Comparison of ENCODE assay signal across 1 cellular context in genomic region chr11:129729823-129730222, GRCh38.
TF ChIP-seq lines count a peak whose summit lies in the region.

No MANE protein-coding gene starts in this region.

TF ChIP-seq in IMR-90, 13 proteins besides CTCF, POLR2A, EP300 and RAD21 (continued from another document):
- TF ChIP-seq ELK1 (IDR thresholded peaks at IDR 0.05; ENCODE audit: borderline replicate concordance, low read depth, low read length) (no peak), USF2 (IDR thresholded peaks at IDR 0.05; ENCODE audit: low read depth, low read length) (no peak), CHD1 (IDR thresholded peaks at IDR 0.05; ENCODE audit: low read depth, low read length) (no peak)
